In genomic region chr4:7434766-7435150, GRCh38 we compare ENCODE assay signal across 11 cellular contexts. TPM values are rescaled to one million over a fixed set of nuclear protein-coding genes. Genes with fewer than 3 reads are reported as not detected.
DNase-seq lines count a peak whose midpoint lies in the region; ATAC-seq and TF ChIP-seq lines count a peak whose summit lies in the region.
"Had no signal": no experiment of that assay in that cellular context is flagged by ENCODE, and none has a peak within 500 bp of the region (broad histone marks: within the 10 kb centered on the region; RNA-seq: fewer than 3 reads in every experiment).

Gene PSAPL1, minus strand, starts transcription at chr4:7434930. Its CDS starts 51 bp downstream, at chr4:7434879.

- H3K27me3 ChIP-seq in right atrium auricular region: no peaks in the 10 kb centered on the region
- peaks cover 0 to 32% (median 0%) of the 10 kb centered on the region in 7 donors for H3K27me3 ChIP-seq in spleen (replicated peaks in 1 of 7)

- no peak within 1 kb of the TSS for H3K27ac ChIP-seq in right atrium auricular region
- H3K27ac ChIP-seq in spleen: no peak within 1 kb of the TSS
- H3K27ac ChIP-seq: psoas muscle had no signal

- 24 to 36% (median 32%) methylated on average over 6 to 7 of the region's 7 CpGs for WGBS in spleen, 5 donors

- H3K36me3 ChIP-seq in right atrium auricular region (no peaks in the 10 kb centered on the region), spleen (no peaks in the 10 kb centered on the region)

- H3K4me1 ChIP-seq in right atrium auricular region (peaks cover 0 to 12% of the 10 kb centered on the region in 2 donors), spleen (peaks cover 0 to 12% (median 0%) of the 10 kb centered on the region in 6 donors)
- H3K4me1 ChIP-seq: psoas muscle had no signal

- ATAC-seq in Right ventricle myocardium superior (ENCODE audit: poor library complexity) (peak; percentile 91), GM19023 (IDR thresholded peaks at IDR 0.05; ENCODE audit: unreplicated experiment) (no peak), GM18870 (IDR thresholded peaks at IDR 0.05; ENCODE audit: unreplicated experiment) (no peak), GM18498 (IDR thresholded peaks at IDR 0.05; ENCODE audit: unreplicated experiment) (no peak)

- H3K4me3 ChIP-seq in right atrium auricular region (no peak within 1 kb of the TSS), spleen (no peak within 1 kb of the TSS)
- H3K4me3 ChIP-seq: psoas muscle had no signal

- TF ChIP-seq POLR2A in spleen (IDR thresholded peaks at IDR 0.05): no peak

- DNase-seq in Right ventricle myocardium superior: peak; percentile 56
- DNase-seq in right atrium auricular region (ENCODE audit: low spot score): no peak
- DNase-seq in UCSD-AML1 (lab: John Stamatoyannopoulos, UW; ENCODE audit: unreplicated experiment): peak; percentile 20
- peak; percentile 62 for DNase-seq in kidney tubule cell (ENCODE audit: low spot score)
- DNase-seq in spleen: no peak
- DNase-seq: NCI-H1436 treated with DMSO at 0.1 percent for 48 hours had no signal

- H3K9me3 ChIP-seq in right atrium auricular region: no peaks in the 10 kb centered on the region
- no peaks in the 10 kb centered on the region for H3K9me3 ChIP-seq in spleen
- H3K9me3 ChIP-seq: psoas muscle had no signal

- TF ChIP-seq CTCF in right atrium auricular region (IDR thresholded peaks at IDR 0.05) (no peak), spleen (IDR thresholded peaks at IDR 0.05 in 8 of 11, conservative IDR thresholded peaks at IDR 0.05 in 3 of 11) (no peak)

- intact Hi-C loops in Right ventricle myocardium superior (cut with DNase I): no loop called here
- intact Hi-C loops in spleen (cut with DNase I; ENCODE audit: low total_unique reads): no loop called here

RNA-seq across cellular contexts. Expression of gene PSAPL1, which starts in this region (rescaled TPM):
- not detected for total RNA-seq in Right ventricle myocardium superior
- under 1 TPM in 1 of 2 donors, not detected in 1; 0.12 TPM for total RNA-seq in right atrium auricular region
- total RNA-seq in spleen: not detected
- not detected for polyA plus RNA-seq in spleen
- total RNA-seq: activated CD8-positive, alpha-beta memory T cell treated with anti-CD3 and anti-CD28 coated beads for 36 hours; psoas muscle had no signal
- polyA plus RNA-seq: psoas muscle had no signal

Comparison
In these comparisons a context has a peak if more than half of its experiments do, and no peak if none do; other contexts are left out.
1. Peak in DNase-seq and ATAC-seq in Right ventricle myocardium superior; RNA of the gene not detected or under 1 TPM.
2. DNase-seq: peak in UCSD-AML1 (single experiment) and kidney tubule cell (single experiment); none in right atrium auricular region (single experiment) and spleen (single experiment).